2 cellular contexts compared by ENCODE assay signal in the genomic region with DNA sequence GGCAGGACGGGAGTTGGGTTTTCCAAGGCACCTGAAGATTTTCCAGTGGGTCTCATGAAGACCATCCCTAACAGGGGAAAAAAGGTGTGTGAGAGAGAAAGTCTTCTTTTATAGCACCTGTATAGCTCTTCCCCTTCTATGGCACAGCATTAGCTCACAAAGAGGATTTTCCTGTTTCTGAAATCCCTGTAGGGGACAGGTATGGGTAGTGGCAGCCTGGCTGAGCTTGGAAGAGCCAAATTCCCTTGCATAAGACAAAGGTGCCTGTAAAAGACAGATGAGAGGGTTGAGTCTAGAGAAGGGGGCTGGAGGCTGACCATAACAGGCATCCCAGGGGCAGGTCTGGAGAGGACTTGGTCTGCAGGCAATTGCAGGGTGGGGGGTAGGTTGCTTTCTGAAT.
TF ChIP-seq lines count a peak whose summit lies in the region.

No MANE protein-coding gene starts in this region.

TF ChIP-seq in SK-N-SH, 30 proteins besides CTCF, POLR2A, EP300 and RAD21 (continued from another document):
- TF ChIP-seq, protein P1, sequence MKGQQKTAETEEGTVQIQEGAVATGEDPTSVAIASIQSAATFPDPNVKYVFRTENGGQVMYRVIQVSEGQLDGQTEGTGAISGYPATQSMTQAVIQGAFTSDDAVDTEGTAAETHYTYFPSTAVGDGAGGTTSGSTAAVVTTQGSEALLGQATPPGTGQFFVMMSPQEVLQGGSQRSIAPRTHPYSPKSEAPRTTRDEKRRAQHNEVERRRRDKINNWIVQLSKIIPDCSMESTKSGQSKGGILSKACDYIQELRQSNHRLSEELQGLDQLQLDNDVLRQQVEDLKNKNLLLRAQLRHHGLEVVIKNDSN (IDR thresholded peaks at IDR 0.05; ENCODE audit: borderline replicate concordance, low read depth), result no peak
- TF ChIP-seq, protein P2, sequence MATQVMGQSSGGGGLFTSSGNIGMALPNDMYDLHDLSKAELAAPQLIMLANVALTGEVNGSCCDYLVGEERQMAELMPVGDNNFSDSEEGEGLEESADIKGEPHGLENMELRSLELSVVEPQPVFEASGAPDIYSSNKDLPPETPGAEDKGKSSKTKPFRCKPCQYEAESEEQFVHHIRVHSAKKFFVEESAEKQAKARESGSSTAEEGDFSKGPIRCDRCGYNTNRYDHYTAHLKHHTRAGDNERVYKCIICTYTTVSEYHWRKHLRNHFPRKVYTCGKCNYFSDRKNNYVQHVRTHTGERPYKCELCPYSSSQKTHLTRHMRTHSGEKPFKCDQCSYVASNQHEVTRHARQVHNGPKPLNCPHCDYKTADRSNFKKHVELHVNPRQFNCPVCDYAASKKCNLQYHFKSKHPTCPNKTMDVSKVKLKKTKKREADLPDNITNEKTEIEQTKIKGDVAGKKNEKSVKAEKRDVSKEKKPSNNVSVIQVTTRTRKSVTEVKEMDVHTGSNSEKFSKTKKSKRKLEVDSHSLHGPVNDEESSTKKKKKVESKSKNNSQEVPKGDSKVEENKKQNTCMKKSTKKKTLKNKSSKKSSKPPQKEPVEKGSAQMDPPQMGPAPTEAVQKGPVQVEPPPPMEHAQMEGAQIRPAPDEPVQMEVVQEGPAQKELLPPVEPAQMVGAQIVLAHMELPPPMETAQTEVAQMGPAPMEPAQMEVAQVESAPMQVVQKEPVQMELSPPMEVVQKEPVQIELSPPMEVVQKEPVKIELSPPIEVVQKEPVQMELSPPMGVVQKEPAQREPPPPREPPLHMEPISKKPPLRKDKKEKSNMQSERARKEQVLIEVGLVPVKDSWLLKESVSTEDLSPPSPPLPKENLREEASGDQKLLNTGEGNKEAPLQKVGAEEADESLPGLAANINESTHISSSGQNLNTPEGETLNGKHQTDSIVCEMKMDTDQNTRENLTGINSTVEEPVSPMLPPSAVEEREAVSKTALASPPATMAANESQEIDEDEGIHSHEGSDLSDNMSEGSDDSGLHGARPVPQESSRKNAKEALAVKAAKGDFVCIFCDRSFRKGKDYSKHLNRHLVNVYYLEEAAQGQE (IDR thresholded peaks at IDR 0.05; ENCODE audit: low read depth, low read length), result no peak
- no peak for TF ChIP-seq FOXJ3 (CRISPR knock-in tag; IDR thresholded peaks at IDR 0.05)
- no peak for TF ChIP-seq RCOR1 (IDR thresholded peaks at IDR 0.05; ENCODE audit: low read length)
- TF ChIP-seq, protein P3, sequence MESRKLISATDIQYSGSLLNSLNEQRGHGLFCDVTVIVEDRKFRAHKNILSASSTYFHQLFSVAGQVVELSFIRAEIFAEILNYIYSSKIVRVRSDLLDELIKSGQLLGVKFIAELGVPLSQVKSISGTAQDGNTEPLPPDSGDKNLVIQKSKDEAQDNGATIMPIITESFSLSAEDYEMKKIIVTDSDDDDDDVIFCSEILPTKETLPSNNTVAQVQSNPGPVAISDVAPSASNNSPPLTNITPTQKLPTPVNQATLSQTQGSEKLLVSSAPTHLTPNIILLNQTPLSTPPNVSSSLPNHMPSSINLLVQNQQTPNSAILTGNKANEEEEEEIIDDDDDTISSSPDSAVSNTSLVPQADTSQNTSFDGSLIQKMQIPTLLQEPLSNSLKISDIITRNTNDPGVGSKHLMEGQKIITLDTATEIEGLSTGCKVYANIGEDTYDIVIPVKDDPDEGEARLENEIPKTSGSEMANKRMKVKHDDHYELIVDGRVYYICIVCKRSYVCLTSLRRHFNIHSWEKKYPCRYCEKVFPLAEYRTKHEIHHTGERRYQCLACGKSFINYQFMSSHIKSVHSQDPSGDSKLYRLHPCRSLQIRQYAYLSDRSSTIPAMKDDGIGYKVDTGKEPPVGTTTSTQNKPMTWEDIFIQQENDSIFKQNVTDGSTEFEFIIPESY (IDR thresholded peaks at IDR 0.05; ENCODE audit: borderline replicate concordance, low read depth), result no peak
- TF ChIP-seq FOXM1 (IDR thresholded peaks at IDR 0.05; ENCODE audit: low read depth), result no peak
- TF ChIP-seq NFIC (IDR thresholded peaks at IDR 0.05; ENCODE audit: borderline replicate concordance), result no peak
- no peak for TF ChIP-seq CHD2 (IDR thresholded peaks at IDR 0.05; ENCODE audit: low read length, partially characterized antibody)
- TF ChIP-seq GATA2 (CRISPR knock-in tag; IDR thresholded peaks at IDR 0.05), result no peak
- no peak for TF ChIP-seq ELF1 (IDR thresholded peaks at IDR 0.05)
- TF ChIP-seq GABPA (IDR thresholded peaks at IDR 0.05; ENCODE audit: low read depth), result no peak
- TF ChIP-seq, protein P4, sequence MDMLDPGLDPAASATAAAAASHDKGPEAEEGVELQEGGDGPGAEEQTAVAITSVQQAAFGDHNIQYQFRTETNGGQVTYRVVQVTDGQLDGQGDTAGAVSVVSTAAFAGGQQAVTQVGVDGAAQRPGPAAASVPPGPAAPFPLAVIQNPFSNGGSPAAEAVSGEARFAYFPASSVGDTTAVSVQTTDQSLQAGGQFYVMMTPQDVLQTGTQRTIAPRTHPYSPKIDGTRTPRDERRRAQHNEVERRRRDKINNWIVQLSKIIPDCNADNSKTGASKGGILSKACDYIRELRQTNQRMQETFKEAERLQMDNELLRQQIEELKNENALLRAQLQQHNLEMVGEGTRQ (IDR thresholded peaks at IDR 0.05; ENCODE audit: borderline replicate concordance, low read depth, low read length), result no peak
- TF ChIP-seq RFX5 (IDR thresholded peaks at IDR 0.05; ENCODE audit: low read length), result no peak
- no peak for TF ChIP-seq JUND (IDR thresholded peaks at IDR 0.05)
- no peak for TF ChIP-seq NRF1 (IDR thresholded peaks at IDR 0.05; ENCODE audit: low read depth, low read length)
- TF ChIP-seq, protein P5, sequence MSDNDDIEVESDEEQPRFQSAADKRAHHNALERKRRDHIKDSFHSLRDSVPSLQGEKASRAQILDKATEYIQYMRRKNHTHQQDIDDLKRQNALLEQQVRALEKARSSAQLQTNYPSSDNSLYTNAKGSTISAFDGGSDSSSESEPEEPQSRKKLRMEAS (IDR thresholded peaks at IDR 0.05; ENCODE audit: low read depth), result no peak
- TF ChIP-seq FOSL2 (IDR thresholded peaks at IDR 0.05; ENCODE audit: borderline replicate concordance, low read depth), result no peak
- no peak for TF ChIP-seq TEAD4 (IDR thresholded peaks at IDR 0.05; ENCODE audit: borderline replicate concordance, insufficient read depth)
- no peak for TF ChIP-seq MXI1 (IDR thresholded peaks at IDR 0.05; ENCODE audit: low read depth, low read length)

TF ChIP-seq in SK-N-SH treated with all-trans-retinoic acid at 6 μM for 48 hours, 23 proteins besides CTCF, POLR2A, EP300 and RAD21:
- TF ChIP-seq, protein P6, sequence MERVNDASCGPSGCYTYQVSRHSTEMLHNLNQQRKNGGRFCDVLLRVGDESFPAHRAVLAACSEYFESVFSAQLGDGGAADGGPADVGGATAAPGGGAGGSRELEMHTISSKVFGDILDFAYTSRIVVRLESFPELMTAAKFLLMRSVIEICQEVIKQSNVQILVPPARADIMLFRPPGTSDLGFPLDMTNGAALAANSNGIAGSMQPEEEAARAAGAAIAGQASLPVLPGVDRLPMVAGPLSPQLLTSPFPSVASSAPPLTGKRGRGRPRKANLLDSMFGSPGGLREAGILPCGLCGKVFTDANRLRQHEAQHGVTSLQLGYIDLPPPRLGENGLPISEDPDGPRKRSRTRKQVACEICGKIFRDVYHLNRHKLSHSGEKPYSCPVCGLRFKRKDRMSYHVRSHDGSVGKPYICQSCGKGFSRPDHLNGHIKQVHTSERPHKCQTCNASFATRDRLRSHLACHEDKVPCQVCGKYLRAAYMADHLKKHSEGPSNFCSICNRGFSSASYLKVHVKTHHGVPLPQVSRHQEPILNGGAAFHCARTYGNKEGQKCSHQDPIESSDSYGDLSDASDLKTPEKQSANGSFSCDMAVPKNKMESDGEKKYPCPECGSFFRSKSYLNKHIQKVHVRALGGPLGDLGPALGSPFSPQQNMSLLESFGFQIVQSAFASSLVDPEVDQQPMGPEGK (CRISPR knock-in tag; IDR thresholded peaks at IDR 0.05; ENCODE audit: borderline replicate concordance), result no peak
- TF ChIP-seq GLIS3 (CRISPR knock-in tag; IDR thresholded peaks at IDR 0.05) (no peak), BACH2 (CRISPR knock-in tag; IDR thresholded peaks at IDR 0.05; ENCODE audit: borderline replicate concordance) (no peak), ZFP3 (CRISPR knock-in tag; IDR thresholded peaks at IDR 0.05) (no peak), OSR1 (CRISPR knock-in tag; IDR thresholded peaks at IDR 0.05) (no peak), PPARA (CRISPR knock-in tag; IDR thresholded peaks at IDR 0.05; ENCODE audit: borderline replicate concordance) (no peak), ESRRG (CRISPR knock-in tag; IDR thresholded peaks at IDR 0.05) (no peak), CSDC2 (CRISPR knock-in tag; IDR thresholded peaks at IDR 0.05) (no peak), ZC3H10 (CRISPR knock-in tag; IDR thresholded peaks at IDR 0.05) (no peak), TOX (CRISPR knock-in tag; IDR thresholded peaks at IDR 0.05; ENCODE audit: borderline replicate concordance) (no peak), TCF4 (CRISPR knock-in tag; IDR thresholded peaks at IDR 0.05; ENCODE audit: borderline replicate concordance) (no peak), ZNF565 (CRISPR knock-in tag; conservative IDR thresholded peaks at IDR 0.05; ENCODE audit: low read depth) (no peak), SNAI2 (CRISPR knock-in tag; IDR thresholded peaks at IDR 0.05) (no peak)
- TF ChIP-seq, protein P7, sequence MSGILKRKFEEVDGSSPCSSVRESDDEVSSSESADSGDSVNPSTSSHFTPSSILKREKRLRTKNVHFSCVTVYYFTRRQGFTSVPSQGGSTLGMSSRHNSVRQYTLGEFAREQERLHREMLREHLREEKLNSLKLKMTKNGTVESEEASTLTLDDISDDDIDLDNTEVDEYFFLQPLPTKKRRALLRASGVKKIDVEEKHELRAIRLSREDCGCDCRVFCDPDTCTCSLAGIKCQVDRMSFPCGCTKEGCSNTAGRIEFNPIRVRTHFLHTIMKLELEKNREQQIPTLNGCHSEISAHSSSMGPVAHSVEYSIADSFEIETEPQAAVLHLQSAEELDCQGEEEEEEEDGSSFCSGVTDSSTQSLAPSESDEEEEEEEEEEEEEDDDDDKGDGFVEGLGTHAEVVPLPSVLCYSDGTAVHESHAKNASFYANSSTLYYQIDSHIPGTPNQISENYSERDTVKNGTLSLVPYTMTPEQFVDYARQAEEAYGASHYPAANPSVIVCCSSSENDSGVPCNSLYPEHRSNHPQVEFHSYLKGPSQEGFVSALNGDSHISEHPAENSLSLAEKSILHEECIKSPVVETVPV (CRISPR knock-in tag; IDR thresholded peaks at IDR 0.05), result no peak
- TF ChIP-seq, protein P8, sequence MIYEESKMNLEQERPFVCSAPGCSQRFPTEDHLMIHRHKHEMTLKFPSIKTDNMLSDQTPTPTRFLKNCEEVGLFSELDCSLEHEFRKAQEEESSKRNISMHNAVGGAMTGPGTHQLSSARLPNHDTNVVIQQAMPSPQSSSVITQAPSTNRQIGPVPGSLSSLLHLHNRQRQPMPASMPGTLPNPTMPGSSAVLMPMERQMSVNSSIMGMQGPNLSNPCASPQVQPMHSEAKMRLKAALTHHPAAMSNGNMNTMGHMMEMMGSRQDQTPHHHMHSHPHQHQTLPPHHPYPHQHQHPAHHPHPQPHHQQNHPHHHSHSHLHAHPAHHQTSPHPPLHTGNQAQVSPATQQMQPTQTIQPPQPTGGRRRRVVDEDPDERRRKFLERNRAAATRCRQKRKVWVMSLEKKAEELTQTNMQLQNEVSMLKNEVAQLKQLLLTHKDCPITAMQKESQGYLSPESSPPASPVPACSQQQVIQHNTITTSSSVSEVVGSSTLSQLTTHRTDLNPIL (CRISPR knock-in tag; IDR thresholded peaks at IDR 0.05; ENCODE audit: low read depth), result no peak
- TF ChIP-seq, protein P9, sequence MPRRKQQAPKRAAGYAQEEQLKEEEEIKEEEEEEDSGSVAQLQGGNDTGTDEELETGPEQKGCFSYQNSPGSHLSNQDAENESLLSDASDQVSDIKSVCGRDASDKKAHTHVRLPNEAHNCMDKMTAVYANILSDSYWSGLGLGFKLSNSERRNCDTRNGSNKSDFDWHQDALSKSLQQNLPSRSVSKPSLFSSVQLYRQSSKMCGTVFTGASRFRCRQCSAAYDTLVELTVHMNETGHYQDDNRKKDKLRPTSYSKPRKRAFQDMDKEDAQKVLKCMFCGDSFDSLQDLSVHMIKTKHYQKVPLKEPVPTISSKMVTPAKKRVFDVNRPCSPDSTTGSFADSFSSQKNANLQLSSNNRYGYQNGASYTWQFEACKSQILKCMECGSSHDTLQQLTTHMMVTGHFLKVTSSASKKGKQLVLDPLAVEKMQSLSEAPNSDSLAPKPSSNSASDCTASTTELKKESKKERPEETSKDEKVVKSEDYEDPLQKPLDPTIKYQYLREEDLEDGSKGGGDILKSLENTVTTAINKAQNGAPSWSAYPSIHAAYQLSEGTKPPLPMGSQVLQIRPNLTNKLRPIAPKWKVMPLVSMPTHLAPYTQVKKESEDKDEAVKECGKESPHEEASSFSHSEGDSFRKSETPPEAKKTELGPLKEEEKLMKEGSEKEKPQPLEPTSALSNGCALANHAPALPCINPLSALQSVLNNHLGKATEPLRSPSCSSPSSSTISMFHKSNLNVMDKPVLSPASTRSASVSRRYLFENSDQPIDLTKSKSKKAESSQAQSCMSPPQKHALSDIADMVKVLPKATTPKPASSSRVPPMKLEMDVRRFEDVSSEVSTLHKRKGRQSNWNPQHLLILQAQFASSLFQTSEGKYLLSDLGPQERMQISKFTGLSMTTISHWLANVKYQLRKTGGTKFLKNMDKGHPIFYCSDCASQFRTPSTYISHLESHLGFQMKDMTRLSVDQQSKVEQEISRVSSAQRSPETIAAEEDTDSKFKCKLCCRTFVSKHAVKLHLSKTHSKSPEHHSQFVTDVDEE (CRISPR knock-in tag; IDR thresholded peaks at IDR 0.05), result no peak
TF ChIP-seq in SK-N-SH treated with all-trans-retinoic acid at 6 μM for 48 hours: peak in this region for 0.
